ENCODE assay signal across 1 cellular context in genomic region chr12:71465794-71466193, GRCh38.
TF ChIP-seq lines count a peak whose summit lies in the region.

No MANE protein-coding gene starts in this region.

TF ChIP-seq in K562, 482 proteins besides CTCF, POLR2A, EP300 and RAD21 (continued from another document):
- TF ChIP-seq ZNF407 (IDR thresholded peaks at IDR 0.05; ENCODE audit: low read depth) (no peak), TAL1 (IDR thresholded peaks at IDR 0.05) (peak; percentile 52), TCF3 (CRISPR knock-in tag; IDR thresholded peaks at IDR 0.05) (peak; percentile 50; the same call in 1 of the 2 replicates), SRSF1 (IDR thresholded peaks at IDR 0.05; ENCODE audit: low read depth, low read length) (no peak), RHOXF2B (CRISPR knock-in tag; conservative IDR thresholded peaks at IDR 0.05) (no peak), CBFA2T2 (conservative IDR thresholded peaks at IDR 0.05) (peak; percentile 51; the same call in 1 of the 2 replicates), CEBPB (tag; IDR thresholded peaks at IDR 0.05) (peak; percentile 83), NCOR1 (IDR thresholded peaks at IDR 0.05) (peak; percentile 28; the same call in 1 of the 2 replicates), HMGXB4 (CRISPR knock-in tag; IDR thresholded peaks at IDR 0.05) (no peak), BCL6 (CRISPR knock-in tag; IDR thresholded peaks at IDR 0.05) (no peak), ZNF316 (IDR thresholded peaks at IDR 0.05) (no peak), CHD4 (IDR thresholded peaks at IDR 0.05; ENCODE audit: insufficient read depth, insufficient replicate concordance, low read depth, low read length, poor library complexity, severe bottlenecking) (no peak), ATF1 (CRISPR knock-in tag; IDR thresholded peaks at IDR 0.05) (no peak), ATF1 (tag; IDR thresholded peaks at IDR 0.05) (no peak), SOX6 (IDR thresholded peaks at IDR 0.05) (no peak), ELK1 (CRISPR knock-in tag; IDR thresholded peaks at IDR 0.05) (no peak), RREB1 (CRISPR knock-in tag; IDR thresholded peaks at IDR 0.05) (no peak), SNRNP70 (optimal IDR thresholded peaks at IDR 0.05; ENCODE audit: low read depth, low read length) (no peak), BDP1 (IDR thresholded peaks at IDR 0.05; ENCODE audit: insufficient read depth, insufficient read length) (no peak), TBL1XR1 (IDR thresholded peaks at IDR 0.05; ENCODE audit: low read length in 2 of 2) (no peak), POU5F1 (IDR thresholded peaks at IDR 0.05; ENCODE audit: borderline replicate concordance, low read depth, low read length, partially characterized antibody) (no peak), TAF9B (IDR thresholded peaks at IDR 0.05; ENCODE audit: partially characterized antibody) (no peak), NFE2L1 (tag; IDR thresholded peaks at IDR 0.05; ENCODE audit: borderline replicate concordance, low read depth) (no peak), U2AF1 (optimal IDR thresholded peaks at IDR 0.05; ENCODE audit: low read depth, low read length) (no peak), KHSRP (IDR thresholded peaks at IDR 0.05) (no peak), OTX1 (CRISPR knock-in tag; IDR thresholded peaks at IDR 0.05) (no peak), ZNF23 (CRISPR knock-in tag; IDR thresholded peaks at IDR 0.05) (no peak), TRIM24 (IDR thresholded peaks at IDR 0.05) (peak in 1 of 2 experiments; percentile 60; a peak in 1 of 4 replicates), TAF1 (IDR thresholded peaks at IDR 0.05; ENCODE audit: control insufficient read depth, extremely low read depth, insufficient read depth, low read length, severe bottlenecking) (no peak), CBFA2T3 (IDR thresholded peaks at IDR 0.05) (peak; percentile 67), CBX3 (IDR thresholded peaks at IDR 0.05; ENCODE audit: borderline replicate concordance in 1 of 2, low read length in 2 of 2) (peak in 1 of 2 experiments; percentile 17; a peak in 1 of 3 replicates), ZNF280B (CRISPR knock-in tag; IDR thresholded peaks at IDR 0.05) (no peak), POLR2G (IDR thresholded peaks at IDR 0.05; ENCODE audit: low read depth, low read length) (no peak), ZNF518B (CRISPR knock-in tag; IDR thresholded peaks at IDR 0.05) (no peak), RBM25 (IDR thresholded peaks at IDR 0.05; ENCODE audit: low read depth, low read length, severe bottlenecking) (no peak), TEAD4 (IDR thresholded peaks at IDR 0.05; ENCODE audit: low read length) (peak; percentile 60), TEAD4 (CRISPR knock-in tag; IDR thresholded peaks at IDR 0.05; ENCODE audit: borderline replicate concordance) (no peak), NFIC (IDR thresholded peaks at IDR 0.05) (peak; percentile 84), MTA3 (IDR thresholded peaks at IDR 0.05; ENCODE audit: borderline replicate concordance) (no peak)
